Comparison of ENCODE assay signal across 8 cellular contexts in the genomic region with DNA sequence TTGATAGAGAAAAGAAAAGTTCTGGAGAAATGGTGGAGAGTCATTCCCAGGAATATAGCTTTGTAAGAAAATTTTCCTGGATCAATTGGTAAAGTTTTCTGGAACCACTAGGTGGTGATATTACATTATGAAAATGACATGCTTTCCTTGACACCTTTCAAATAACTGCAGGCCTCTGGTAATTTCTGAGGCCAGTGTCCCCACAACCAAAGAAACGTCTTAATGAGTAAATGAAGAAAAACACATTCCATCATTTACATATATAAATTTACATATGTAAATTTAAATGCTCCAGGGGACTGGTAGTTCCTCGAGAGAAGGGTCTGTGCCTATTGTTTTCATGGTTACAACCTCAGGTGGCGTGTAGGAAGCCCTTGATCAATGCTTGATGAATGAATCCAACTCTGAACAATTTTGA. TPM values are rescaled to one million over a fixed set of nuclear protein-coding genes. Genes with fewer than 3 reads are reported as not detected.
DNase-seq lines count a peak whose midpoint lies in the region; ATAC-seq and TF ChIP-seq lines count a peak whose summit lies in the region.

No MANE protein-coding gene starts in this region.

- ATAC-seq in activated naive CD4-positive, alpha-beta T cell treated with anti-CD3 and anti-CD28 coated beads, Interleukin-2, amount 50 U/mL, for 72 hours: peak; percentile 37 to 41
- ATAC-seq in heart left ventricle: peak in 3 of 4 donors; percentile 42 to 70 (median 59)
- no peak for ATAC-seq in activated CD4-positive, CD25-positive, alpha-beta regulatory T cell treated with anti-CD3 and anti-CD28 coated beads, Interleukin-2, amount 50 U/mL, for 24 hours
- ATAC-seq in HG02678 (IDR thresholded peaks at IDR 0.05; ENCODE audit: unreplicated experiment): no peak

- H3K9me3 ChIP-seq in heart left ventricle: no peaks in the 10 kb centered on the region

- peak; percentile 15 for DNase-seq in stimulated activated CD4-positive, alpha-beta T cell treated with anti-CD3 and anti-CD28 coated beads, Interleukin-4, amount 100 ng/mL, for 24 hours
- no peak for DNase-seq in stimulated activated CD4-positive, alpha-beta T cell treated with anti-CD3 and anti-CD28 coated beads, Interleukin-4, amount 100 ng/mL, for 4 hours
- DNase-seq in NAMALWA (ENCODE audit: low spot score): peak; percentile 54
- DNase-seq in activated naive CD4-positive, alpha-beta T cell treated with anti-CD3 and anti-CD28 coated beads, Interleukin-2, amount 50 U/mL, for 72 hours (ENCODE audit: low spot score in 2 of 2): peak in 1 of 2 donors; percentile 7
- DNase-seq in heart left ventricle: no peak
- DNase-seq in retinal pigment epithelial cell (ENCODE audit: low read depth): no peak

- H3K4me1 ChIP-seq in heart left ventricle: peaks cover 0 to 19% (median 5%) of the 10 kb centered on the region in 12 donors

- H3K27me3 ChIP-seq in heart left ventricle: no peaks in the 10 kb centered on the region

- no peaks in the 10 kb centered on the region for H3K9me3 Mint-ChIP-seq in activated naive CD4-positive, alpha-beta T cell treated with anti-CD3 and anti-CD28 coated beads, Interleukin-2, amount 50 U/mL, for 72 hours

- 48 to 53% (median 50%) methylated on average over 3 of the region's 3 CpGs for WGBS in heart left ventricle, 4 donors

- H3K36me3 Mint-ChIP-seq in activated naive CD4-positive, alpha-beta T cell treated with anti-CD3 and anti-CD28 coated beads, Interleukin-2, amount 50 U/mL, for 72 hours: no peaks in the 10 kb centered on the region

- peak overlapping the region in 9 of 12 donors; percentile 6 to 67 (median 35) for H3K27ac ChIP-seq in heart left ventricle

- TF ChIP-seq CTCF in heart left ventricle (IDR thresholded peaks at IDR 0.05) (peak; percentile 53 to 82 (median 70)), retinal pigment epithelial cell (conservative IDR thresholded peaks at IDR 0.05; ENCODE audit: low read depth, low read length) (peak; percentile 44)

- no peaks in the 10 kb centered on the region for H3K36me3 ChIP-seq in heart left ventricle

- intact Hi-C loops in heart left ventricle (cut with DNase I): loop anchor here in 9 of 10 donors (2.0 to 5.0 kb wide), 7 partner anchors 54 to 212 kb away; no protein-coding TSS in a partner anchor

- H3K4me3 ChIP-seq in heart left ventricle (no peak overlapping the region), retinal pigment epithelial cell (ENCODE audit: low read length) (no peak overlapping the region)

- TF ChIP-seq POLR2A in heart left ventricle (IDR thresholded peaks at IDR 0.05): no peak

- no peak overlapping the region for H3K27ac Mint-ChIP-seq in activated naive CD4-positive, alpha-beta T cell treated with anti-CD3 and anti-CD28 coated beads, Interleukin-2, amount 50 U/mL, for 72 hours

RNA-seq across cellular contexts. Expression of gene RGS3, which starts 17.2 kb away (rescaled TPM):
- 10 to 100 TPM; 25.7 to 56.1 TPM for total RNA-seq in activated naive CD4-positive, alpha-beta T cell treated with anti-CD3 and anti-CD28 coated beads, Interleukin-2, amount 50 U/mL, for 72 hours
- total RNA-seq in heart left ventricle: 100 to 1,000 TPM; 107 to 214 (median 139) TPM
- polyA plus RNA-seq in heart left ventricle: 100 to 1,000 TPM in 1 of 2 donors, 10 to 100 TPM in 1; 93.4 to 120 TPM

RNA-seq across cellular contexts. Expression of gene C9orf43, which starts 35.8 kb away (rescaled TPM):
- total RNA-seq in activated naive CD4-positive, alpha-beta T cell treated with anti-CD3 and anti-CD28 coated beads, Interleukin-2, amount 50 U/mL, for 72 hours: 1 to 10 TPM in 1 of 2 donors, under 1 TPM in 1; 0.68 to 1.0 TPM
- under 1 TPM in 4 of 9 donors, not detected in 5; 0.14 to 0.93 (median 0.49) TPM for total RNA-seq in heart left ventricle
- polyA plus RNA-seq in heart left ventricle: under 1 TPM; 0.15 to 0.27 TPM

RNA-seq across cellular contexts. Expression of gene POLE3, which starts 35.9 kb away (rescaled TPM):
- total RNA-seq in activated naive CD4-positive, alpha-beta T cell treated with anti-CD3 and anti-CD28 coated beads, Interleukin-2, amount 50 U/mL, for 72 hours: 10 to 100 TPM; 46.8 to 60.8 TPM
- 10 to 100 TPM; 18.7 to 31.2 (median 24.3) TPM for total RNA-seq in heart left ventricle
- polyA plus RNA-seq in heart left ventricle: 10 to 100 TPM; 14.9 to 72.4 TPM

RNA-seq across cellular contexts. Expression of gene ALAD, which starts 45.2 kb away (rescaled TPM):
- total RNA-seq in activated naive CD4-positive, alpha-beta T cell treated with anti-CD3 and anti-CD28 coated beads, Interleukin-2, amount 50 U/mL, for 72 hours: 10 to 100 TPM; 28.0 to 35.3 TPM
- 100 to 1,000 TPM in 2 of 9 donors, 10 to 100 TPM in 7; 39.8 to 153 (median 91.8) TPM for total RNA-seq in heart left ventricle
- 10 to 100 TPM; 51.1 to 74.3 TPM for polyA plus RNA-seq in heart left ventricle

Comparison
In these comparisons a context has a peak if more than half of its experiments do, and no peak if none do; other contexts are left out.
1. DNase-seq: peak in stimulated activated CD4-positive, alpha-beta T cell treated with anti-CD3 and anti-CD28 coated beads, Interleukin-4, amount 100 ng/mL, for 24 hours (single experiment) and NAMALWA (single experiment); none in stimulated activated CD4-positive, alpha-beta T cell treated with anti-CD3 and anti-CD28 coated beads, Interleukin-4, amount 100 ng/mL, for 4 hours (0 of 2), heart left ventricle (0 of 5) and retinal pigment epithelial cell (single experiment).
2. ATAC-seq: peak in activated naive CD4-positive, alpha-beta T cell treated with anti-CD3 and anti-CD28 coated beads, Interleukin-2, amount 50 U/mL, for 72 hours (2 of 2) and heart left ventricle (3 of 4); none in activated CD4-positive, CD25-positive, alpha-beta regulatory T cell treated with anti-CD3 and anti-CD28 coated beads, Interleukin-2, amount 50 U/mL, for 24 hours (0 of 2) and HG02678 (single experiment).